ENCODE assay signal across 22 cellular contexts in the genomic region with DNA sequence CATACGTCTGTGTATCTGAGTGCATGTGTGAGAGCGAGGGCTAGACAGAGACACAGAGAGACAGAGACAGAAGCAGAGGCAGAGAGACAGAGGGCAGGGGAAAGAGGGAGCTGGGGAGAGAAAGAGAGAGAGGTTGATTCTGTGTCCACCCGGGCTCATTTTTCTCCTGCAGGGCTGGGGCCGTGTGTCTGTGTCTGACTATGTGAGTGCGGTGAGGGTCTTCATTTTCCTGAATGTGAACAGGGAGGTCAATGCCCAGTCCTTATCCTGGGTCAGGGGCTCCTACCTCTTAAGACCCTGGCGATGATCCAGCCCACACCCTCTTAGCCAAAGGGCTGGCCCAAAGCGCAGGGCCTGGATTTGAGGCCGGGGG. TPM values are rescaled to one million over a fixed set of nuclear protein-coding genes. Genes with fewer than 3 reads are reported as not detected.
DNase-seq lines count a peak whose midpoint lies in the region; ATAC-seq and TF ChIP-seq lines count a peak whose summit lies in the region.
"Had no signal": no experiment of that assay in that cellular context is flagged by ENCODE, and none has a peak within 500 bp of the region (broad histone marks: within the 10 kb centered on the region; RNA-seq: fewer than 3 reads in every experiment).

No MANE protein-coding gene starts in this region.

- no peaks in the 10 kb centered on the region for H3K4me1 Mint-ChIP-seq in osteocyte (ENCODE audit: unreplicated experiment)

- 65 to 67% methylated on average over 8 of the region's 8 CpGs for WGBS in ectodermal cell, 2 experiments
- 53 to 65% methylated on average over 7 to 8 of the region's 8 CpGs for WGBS in mesodermal cell (ENCODE audit: insufficient coverage in 2 of 2), 2 experiments
- WGBS in testis, 2 donors: 45 to 50% methylated on average over 5 to 8 of the region's 8 CpGs

- H3K4me1 ChIP-seq in HUES6 (ENCODE audit: control insufficient read depth, insufficient read depth, low read length) (peaks cover 8% of the 10 kb centered on the region), ectodermal cell (ENCODE audit: control insufficient read depth, insufficient read depth, low read length) (no peaks in the 10 kb centered on the region), mesodermal cell (ENCODE audit: control insufficient read depth, insufficient read depth, low read length, poor library complexity, severe bottlenecking) (peaks cover 5% of the 10 kb centered on the region), testis (peaks cover 4% of the 10 kb centered on the region)
- H3K4me1 ChIP-seq: HAP-1, prostate gland had no signal

- H3K9me3 Mint-ChIP-seq in osteocyte (ENCODE audit: unreplicated experiment): no peaks in the 10 kb centered on the region
- H3K9me3 Mint-ChIP-seq: CD4-positive, alpha-beta T cell had no signal

- H3K27ac ChIP-seq in HUES6 (ENCODE audit: low read depth, low read length): no peak overlapping the region
- H3K27ac ChIP-seq in ectodermal cell (ENCODE audit: insufficient read depth, low read depth, low read length, poor library complexity, severe bottlenecking): no peak overlapping the region
- H3K27ac ChIP-seq in mesodermal cell (ENCODE audit: low read depth, low read length, severe bottlenecking): no peak overlapping the region
- no peak overlapping the region for H3K27ac ChIP-seq in testis
- H3K27ac ChIP-seq: prostate gland, tibial nerve had no signal

- peaks cover 66% of the 10 kb centered on the region for H3K27me3 ChIP-seq in HUES6 (ENCODE audit: control insufficient read depth, insufficient read depth, low read length)
- H3K27me3 ChIP-seq in ectodermal cell (ENCODE audit: control insufficient read depth, insufficient read depth, low read length, poor library complexity, severe bottlenecking): peaks cover 3% of the 10 kb centered on the region
- no peaks in the 10 kb centered on the region for H3K27me3 ChIP-seq in testis

- H3K4me3 ChIP-seq in HUES6 (ENCODE audit: low read depth, low read length) (peak overlapping the region; percentile 75), ectodermal cell (ENCODE audit: insufficient read depth, low read depth, low read length) (peak overlapping the region; percentile 33), mesodermal cell (ENCODE audit: extremely low read depth, insufficient read depth, low read length, poor library complexity, severe bottlenecking) (peak overlapping the region; percentile 32), testis (peak overlapping the region; percentile 24 to 39)
- H3K4me3 ChIP-seq: HAP-1, prostate gland had no signal

- TF ChIP-seq CTCF in testis (IDR thresholded peaks at IDR 0.05) (no peak), osteocyte (IDR thresholded peaks at IDR 0.05) (no peak)

- intact Hi-C loops in testis (cut with DNase I; ENCODE audit: low total_unique reads): no loop called here

- H3K9me3 ChIP-seq in HUES6 (ENCODE audit: control insufficient read depth, insufficient read depth, low read depth, low read length) (no peaks in the 10 kb centered on the region), ectodermal cell (ENCODE audit: control insufficient read depth, low read length) (no peaks in the 10 kb centered on the region), mesodermal cell (ENCODE audit: control insufficient read depth, low read length) (no peaks in the 10 kb centered on the region), testis (no peaks in the 10 kb centered on the region)
- H3K9me3 ChIP-seq: HAP-1, prostate gland, tibial nerve had no signal

- H3K36me3 ChIP-seq in HUES6 (ENCODE audit: control insufficient read depth, insufficient read depth, low read length) (no peaks in the 10 kb centered on the region), ectodermal cell (ENCODE audit: control insufficient read depth, insufficient read depth, low read length) (no peaks in the 10 kb centered on the region), mesodermal cell (ENCODE audit: control insufficient read depth, insufficient read depth, low read length) (peaks cover 3% of the 10 kb centered on the region), testis (ENCODE audit: low read depth, missing control alignments) (no peaks in the 10 kb centered on the region)
- H3K36me3 ChIP-seq: HAP-1, prostate gland, tibial nerve had no signal

- peaks cover 21% of the 10 kb centered on the region for H3K27me3 Mint-ChIP-seq in osteocyte (ENCODE audit: unreplicated experiment)

- H3K36me3 Mint-ChIP-seq in osteocyte (ENCODE audit: unreplicated experiment): no peaks in the 10 kb centered on the region

- no peak for DNase-seq in testis
- no peak for DNase-seq in activated CD4-positive, alpha-beta T cell treated with anti-CD3 and anti-CD28 coated beads, Interleukin-2, amount 50 U/mL, for 48 hours
- no peak for DNase-seq in osteocyte (ENCODE audit: extremely low spot score, unreplicated experiment)
- DNase-seq: activated CD4-positive, alpha-beta T cell treated with anti-CD3 and anti-CD28 coated beads, Interleukin-2, amount 50 U/mL, for 1 hour; activated gamma-delta T cell treated with Interleukin-2 at 50 U/mL for 16 hours; amniotic stem cell; CD4-positive, alpha-beta T cell; foreskin fibroblast; IMR-90; naive B cell; NCI-H1694 treated with DMSO at 0.1 percent for 48 hours; stimulated activated CD8-positive, alpha-beta memory T cell treated with anti-CD3 and anti-CD28 coated beads, Interleukin-4, amount 100 ng/mL, for 48 hours; SW 1271 had no signal

- H3K4me3 Mint-ChIP-seq in osteocyte (ENCODE audit: unreplicated experiment): no peak overlapping the region
- H3K4me3 Mint-ChIP-seq: CD4-positive, alpha-beta T cell; naive B cell had no signal

- no peak for TF ChIP-seq POLR2A in testis (IDR thresholded peaks at IDR 0.05)

- no peak overlapping the region for H3K9ac ChIP-seq in HUES6 (ENCODE audit: low read length)

- no peak overlapping the region for H3K27ac Mint-ChIP-seq in osteocyte (ENCODE audit: unreplicated experiment)
- H3K27ac Mint-ChIP-seq: CD4-positive, alpha-beta T cell had no signal

- no peak for ATAC-seq in GM21423 (IDR thresholded peaks at IDR 0.05; ENCODE audit: unreplicated experiment)
- ATAC-seq in GM21786 (IDR thresholded peaks at IDR 0.05; ENCODE audit: unreplicated experiment): no peak

RNA-seq across cellular contexts. Expression of a gene that starts 17.7 kb away (rescaled TPM):
- 52.2 TPM for polyA plus RNA-seq in ectodermal cell (2013, experiment 1 of 4)
- 49.0 TPM for polyA plus RNA-seq in ectodermal cell (2013, experiment 2 of 4)
- 42.3 TPM for polyA plus RNA-seq in ectodermal cell (2013, experiment 3 of 4)
- polyA plus RNA-seq in ectodermal cell (2013, experiment 4 of 4): 47.4 TPM
- 35.5 TPM for polyA plus RNA-seq in mesodermal cell (2013, experiment 1 of 2)
- 21.6 TPM for polyA plus RNA-seq in mesodermal cell (2013, experiment 2 of 2)
- total RNA-seq in testis: 10 to 100 TPM in 1 of 2 donors, 1 to 10 TPM in 1; 5.7 to 10.1 TPM
- 2.8 TPM for polyA plus RNA-seq in testis (ENCODE audit: insufficient read depth, low read depth, low replicate concordance)
- 0.11 and 0.52 TPM in 2 replicates for total RNA-seq in osteocyte
- total RNA-seq: CD4-positive, alpha-beta T cell; IMR-90 had no signal
- polyA plus RNA-seq: AG04450 had no signal

RNA-seq across cellular contexts. Expression of a gene that starts 36.9 kb away (rescaled TPM):
- polyA plus RNA-seq in ectodermal cell (2013, experiment 1 of 4): not detected
- not detected for polyA plus RNA-seq in ectodermal cell (2013, experiment 2 of 4)
- polyA plus RNA-seq in ectodermal cell (2013, experiment 3 of 4): not detected
- not detected for polyA plus RNA-seq in ectodermal cell (2013, experiment 4 of 4)
- not detected for polyA plus RNA-seq in mesodermal cell (2013, experiment 1 of 2)
- not detected for polyA plus RNA-seq in mesodermal cell (2013, experiment 2 of 2)
- total RNA-seq in testis (not detected), osteocyte (not detected in 2 replicates)
- 0.90 TPM for polyA plus RNA-seq in testis (ENCODE audit: insufficient read depth, low read depth, low replicate concordance)
- total RNA-seq: CD4-positive, alpha-beta T cell; IMR-90; prostate gland; tibial nerve had no signal
- polyA plus RNA-seq: AG04450, IMR-90 had no signal

RNA-seq across cellular contexts. Expression of a gene that starts 39.6 kb away (rescaled TPM):
- polyA plus RNA-seq in ectodermal cell (2013, experiment 1 of 4): 5.6 TPM
- 3.9 TPM for polyA plus RNA-seq in ectodermal cell (2013, experiment 2 of 4)
- polyA plus RNA-seq in ectodermal cell (2013, experiment 3 of 4): 4.0 TPM
- polyA plus RNA-seq in ectodermal cell (2013, experiment 4 of 4): 6.2 TPM
- 17.1 TPM for polyA plus RNA-seq in mesodermal cell (2013, experiment 1 of 2)
- 11.3 TPM for polyA plus RNA-seq in mesodermal cell (2013, experiment 2 of 2)
- total RNA-seq in testis: 10 to 100 TPM; 26.1 to 37.7 TPM
- polyA plus RNA-seq in testis (ENCODE audit: insufficient read depth, low read depth, low replicate concordance): 21.6 TPM
- 43.7 and 46.9 TPM in 2 replicates for total RNA-seq in osteocyte
